ENCODE assay signal across 37 cellular contexts in the genomic region with DNA sequence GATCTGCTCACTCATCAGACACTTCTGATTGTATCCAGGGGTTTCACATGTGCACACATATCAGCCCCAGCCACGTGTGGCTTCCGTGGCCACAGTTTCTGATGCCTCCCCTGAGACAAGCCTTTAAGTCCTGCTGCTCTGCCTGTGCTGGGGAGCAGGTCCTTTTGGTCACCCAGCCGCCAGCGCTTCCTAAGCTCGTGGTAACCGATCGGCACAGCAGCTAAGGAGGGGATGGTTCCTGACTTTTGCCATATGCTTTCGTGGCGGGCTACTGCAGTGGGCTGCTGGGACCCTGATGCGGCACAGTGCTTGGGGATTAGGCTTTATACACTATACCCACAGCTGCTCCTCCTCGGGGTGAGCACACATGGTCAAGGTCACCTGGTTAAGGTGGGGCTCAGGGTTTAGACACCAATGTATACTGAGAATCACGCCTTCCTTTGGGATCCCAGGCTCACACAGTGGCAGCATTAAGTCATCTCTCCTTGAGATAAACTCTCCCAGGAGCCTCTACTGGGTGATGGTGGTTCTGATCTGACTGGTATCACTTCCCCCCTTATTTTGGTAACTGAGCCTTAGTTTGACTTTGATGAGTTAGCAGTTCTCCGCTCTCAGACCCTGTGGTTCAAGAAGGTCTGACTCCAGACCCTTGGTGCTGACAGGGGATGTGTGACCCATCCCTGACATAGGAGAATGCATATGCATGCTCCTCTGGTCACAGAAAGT.
"Had no signal": no experiment of that assay in that cellular context is flagged by ENCODE, and none has a peak within 500 bp of the region (broad histone marks: within the 10 kb centered on the region; RNA-seq: fewer than 3 reads in every experiment).

No MANE protein-coding gene starts in this region.

- ATAC-seq: activated CD8-positive, alpha-beta memory T cell treated with anti-CD3 and anti-CD28 coated beads, Interleukin-2, amount 10 ng/mL, durations not matched to agents 7 days and 5 days; activated naive CD8-positive, alpha-beta T cell treated with anti-CD3 and anti-CD28 coated beads, Interleukin-2, amount 50 U/mL, for 24 hours; PC-3 had no signal

- H3K27ac Mint-ChIP-seq: activated B cell treated with CpG ODN at 0.5 μM for 24 hours; activated CD4-positive, alpha-beta memory T cell treated with anti-CD3 and anti-CD28 coated beads for 36 hours; activated CD8-positive, alpha-beta memory T cell treated with anti-CD3 and anti-CD28 coated beads, Interleukin-2, amount 10 ng/mL, durations not matched to agents 7 days and 5 days; activated naive CD4-positive, alpha-beta T cell treated with anti-CD3 and anti-CD28 coated beads, Interleukin-2, amount 10 ng/mL, durations not matched to agents 7 days and 5 days; activated naive CD8-positive, alpha-beta T cell; activated naive CD8-positive, alpha-beta T cell treated with anti-CD3 and anti-CD28 coated beads, Interleukin-2, amount 50 U/mL, for 24 hours had no signal

- H3K36me3 Mint-ChIP-seq: activated CD4-positive, alpha-beta memory T cell treated with anti-CD3 and anti-CD28 coated beads for 36 hours; activated CD8-positive, alpha-beta memory T cell treated with anti-CD3 and anti-CD28 coated beads, Interleukin-2, amount 10 ng/mL, durations not matched to agents 7 days and 5 days; activated naive CD4-positive, alpha-beta T cell treated with anti-CD3 and anti-CD28 coated beads, Interleukin-2, amount 10 ng/mL, durations not matched to agents 7 days and 5 days; activated naive CD8-positive, alpha-beta T cell; brain had no signal

- DNase-seq: activated B cell treated with CpG ODN at 0.5 μM for 24 hours; activated CD4-positive, alpha-beta memory T cell treated with anti-CD3 and anti-CD28 coated beads for 36 hours; activated CD4-positive, alpha-beta T cell treated with anti-CD3 and anti-CD28 coated beads for 4 hours; activated CD4-positive, alpha-beta T cell treated with anti-CD3 and anti-CD28 coated beads, Interleukin-2, amount 50 U/mL, for 1 hour; activated CD4-positive, CD25-positive, alpha-beta regulatory T cell treated with anti-CD3 and anti-CD28 coated beads, Interleukin-2, amount 50 U/mL, for 72 hours; activated CD8-positive, alpha-beta memory T cell treated with anti-CD3 and anti-CD28 coated beads for 24 hours; activated CD8-positive, alpha-beta memory T cell treated with anti-CD3 and anti-CD28 coated beads, Interleukin-2, amount 10 ng/mL, durations not matched to agents 7 days and 5 days; activated CD8-positive, alpha-beta memory T cell treated with anti-CD3 and anti-CD28 coated beads, Interleukin-2, amount 50 U/mL, for 48 hours; activated effector memory CD4-positive, alpha-beta T cell treated with Interleukin-2 at 50 U/mL for 16 hours; activated naive CD4-positive, alpha-beta T cell treated with anti-CD3 and anti-CD28 coated beads, Interleukin-2, amount 10 ng/mL, durations not matched to agents 7 days and 5 days; activated naive CD8-positive, alpha-beta T cell treated with anti-CD3 and anti-CD28 coated beads, Interleukin-2, amount 50 U/mL, for 24 hours; activated T-cell treated with anti-CD3 and anti-CD28 coated beads, Interleukin-2, amount 50 U/mL, for 48 hours; anterior cingulate cortex; caudate nucleus; cerebellar nuclear complex; NCI-H1092 treated with DMSO at 0.1 percent for 48 hours; NCI-H1417 treated with DMSO at 0.1 percent for 48 hours; NCI-H187 treated with DMSO at 0.1 percent for 48 hours; NCI-H2081; NCI-H2171 treated with DMSO at 0.1 percent for 48 hours; NCI-H2227 treated with DMSO at 0.1 percent for 48 hours; NCI-H446; NCI-H510A treated with DMSO at 0.1 percent for 48 hours; NCI-H526 treated with DMSO at 0.1 percent for 48 hours; NCI-H774; NK-92 treated with Interleukin-12 subunit alpha and Interleukin-12 subunit beta, amount 100 ng/mL, for 24 hours; PC-3; Right ventricle myocardium superior; SW 1271; T-helper 1 cell; T-helper 2 cell; T-helper 9 cell had no signal

- H3K27ac ChIP-seq: VCaP had no signal

- H3K4me3 Mint-ChIP-seq: activated B cell treated with CpG ODN at 0.5 μM for 24 hours; activated CD4-positive, alpha-beta memory T cell treated with anti-CD3 and anti-CD28 coated beads for 36 hours; activated CD8-positive, alpha-beta memory T cell treated with anti-CD3 and anti-CD28 coated beads, Interleukin-2, amount 10 ng/mL, durations not matched to agents 7 days and 5 days; activated naive CD4-positive, alpha-beta T cell treated with anti-CD3 and anti-CD28 coated beads, Interleukin-2, amount 10 ng/mL, durations not matched to agents 7 days and 5 days; activated naive CD8-positive, alpha-beta T cell; activated naive CD8-positive, alpha-beta T cell treated with anti-CD3 and anti-CD28 coated beads, Interleukin-2, amount 50 U/mL, for 24 hours; brain had no signal

- H3K4me1 Mint-ChIP-seq: activated CD8-positive, alpha-beta memory T cell treated with anti-CD3 and anti-CD28 coated beads, Interleukin-2, amount 10 ng/mL, durations not matched to agents 7 days and 5 days; activated naive CD4-positive, alpha-beta T cell treated with anti-CD3 and anti-CD28 coated beads, Interleukin-2, amount 10 ng/mL, durations not matched to agents 7 days and 5 days; activated naive CD8-positive, alpha-beta T cell treated with anti-CD3 and anti-CD28 coated beads, Interleukin-2, amount 50 U/mL, for 24 hours had no signal

- FAIRE-seq: bronchial epithelial cell, RCC 7860 had no signal

- H3K9me3 Mint-ChIP-seq: activated B cell treated with CpG ODN at 0.5 μM for 24 hours; activated CD4-positive, alpha-beta memory T cell treated with anti-CD3 and anti-CD28 coated beads for 36 hours; activated naive CD4-positive, alpha-beta T cell treated with anti-CD3 and anti-CD28 coated beads, Interleukin-2, amount 10 ng/mL, durations not matched to agents 7 days and 5 days; activated naive CD8-positive, alpha-beta T cell treated with anti-CD3 and anti-CD28 coated beads, Interleukin-2, amount 50 U/mL, for 24 hours had no signal
